Comparison of ENCODE assay signal across 13 cellular contexts in the genomic region with DNA sequence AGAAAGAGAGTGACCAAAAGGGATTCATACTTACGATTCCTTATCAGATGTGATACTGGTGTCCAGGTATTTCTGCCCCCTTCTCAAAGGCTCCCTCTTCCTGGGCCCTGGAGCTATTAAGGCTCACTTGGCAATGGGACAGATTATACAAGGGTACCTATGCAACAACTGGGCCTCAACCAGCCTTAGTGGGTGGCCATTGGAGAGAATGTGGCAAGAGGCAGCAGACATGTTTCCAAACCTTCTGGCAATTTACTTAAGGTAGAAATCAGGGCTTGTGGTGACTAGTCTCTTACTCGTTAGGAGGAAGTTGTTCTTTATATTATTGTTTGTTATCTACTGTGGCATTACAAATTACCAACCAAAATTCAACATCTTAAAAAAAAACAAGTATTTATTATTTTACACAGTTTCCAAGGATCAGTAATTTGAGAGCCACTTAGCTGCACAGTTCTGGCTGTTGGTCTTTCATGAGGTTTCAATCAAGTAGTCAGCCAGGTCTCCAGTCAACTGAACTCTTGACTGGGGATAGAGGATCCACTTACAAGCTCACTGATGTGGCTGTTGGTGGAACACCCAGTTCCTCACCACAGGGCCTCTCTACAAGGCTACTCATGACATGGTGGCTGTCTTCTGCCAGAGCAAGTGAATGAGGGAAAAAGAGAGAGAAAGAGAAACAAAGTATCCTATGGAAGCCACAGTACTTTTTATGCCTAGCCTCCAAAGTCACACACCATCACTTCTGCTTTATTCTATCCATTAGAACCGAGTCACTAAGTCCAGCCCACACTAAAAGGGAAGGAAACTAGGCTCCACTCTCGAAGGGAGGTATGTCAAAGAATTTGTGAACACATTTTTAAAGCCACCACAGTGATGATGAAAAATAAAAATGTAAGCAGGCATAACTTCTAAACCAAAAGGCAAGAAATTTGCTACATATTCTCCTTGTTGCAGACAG.
"Had no signal": no experiment of that assay in that cellular context is flagged by ENCODE, and none has a peak within 500 bp of the region (broad histone marks: within the 10 kb centered on the region; RNA-seq: fewer than 3 reads in every experiment).

No MANE protein-coding gene starts in this region.

- H3K4me3 Mint-ChIP-seq: activated B cell treated with CpG ODN at 0.5 μM for 24 hours, nephron had no signal

- DNase-seq: activated B cell treated with CpG ODN at 0.5 μM for 24 hours; activated CD4-positive, alpha-beta T cell treated with anti-CD3 and anti-CD28 coated beads for 48 hours; activated CD8-positive, alpha-beta memory T cell treated with anti-CD3 and anti-CD28 coated beads for 24 hours; activated naive CD4-positive, alpha-beta T cell treated with Interleukin-2 at 50 U/mL for 16 hours; heart right ventricle; left cardiac atrium; lower lobe of right lung; occipital lobe; stimulated activated CD4-positive, alpha-beta T cell treated with anti-CD3 and anti-CD28 coated beads, Interleukin-15, amount 100 ng/mL, for 24 hours; stimulated activated CD4-positive, alpha-beta T cell treated with anti-CD3 and anti-CD28 coated beads, Interleukin-4, amount 100 ng/mL, for 1 hour; stimulated activated naive CD4-positive, alpha-beta T cell had no signal

- ATAC-seq: gastroesophageal sphincter, heart right ventricle had no signal

- H3K27ac Mint-ChIP-seq: activated B cell treated with CpG ODN at 0.5 μM for 24 hours, nephron had no signal

- H3K4me1 Mint-ChIP-seq: activated B cell treated with CpG ODN at 0.5 μM for 24 hours, nephron had no signal
